ENCODE assay signal across 8 cellular contexts in the genomic region with DNA sequence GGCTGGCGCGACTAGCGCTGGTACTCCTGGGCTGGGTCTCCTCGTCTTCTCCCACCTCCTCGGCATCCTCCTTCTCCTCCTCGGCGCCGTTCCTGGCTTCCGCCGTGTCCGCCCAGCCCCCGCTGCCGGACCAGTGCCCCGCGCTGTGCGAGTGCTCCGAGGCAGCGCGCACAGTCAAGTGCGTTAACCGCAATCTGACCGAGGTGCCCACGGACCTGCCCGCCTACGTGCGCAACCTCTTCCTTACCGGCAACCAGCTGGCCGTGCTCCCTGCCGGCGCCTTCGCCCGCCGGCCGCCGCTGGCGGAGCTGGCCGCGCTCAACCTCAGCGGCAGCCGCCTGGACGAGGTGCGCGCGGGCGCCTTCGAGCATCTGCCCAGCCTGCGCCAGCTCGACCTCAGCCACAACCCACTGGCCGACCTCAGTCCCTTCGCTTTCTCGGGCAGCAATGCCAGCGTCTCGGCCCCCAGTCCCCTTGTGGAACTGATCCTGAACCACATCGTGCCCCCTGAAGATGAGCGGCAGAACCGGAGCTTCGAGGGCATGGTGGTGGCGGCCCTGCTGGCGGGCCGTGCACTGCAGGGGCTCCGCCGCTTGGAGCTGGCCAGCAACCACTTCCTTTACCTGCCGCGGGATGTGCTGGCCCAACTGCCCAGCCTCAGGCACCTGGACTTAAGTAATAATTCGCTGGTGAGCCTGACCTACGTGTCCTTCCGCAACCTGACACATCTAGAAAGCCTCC. TPM values are rescaled to one million over a fixed set of nuclear protein-coding genes. Genes with fewer than 3 reads are reported as not detected.
DNase-seq lines count a peak whose midpoint lies in the region; ATAC-seq and TF ChIP-seq lines count a peak whose summit lies in the region.

No MANE protein-coding gene starts in this region.

- H3K27me3 Mint-ChIP-seq in Calu3 (ENCODE audit: unreplicated experiment) (no peaks in the 10 kb centered on the region), endothelial cell (ENCODE audit: unreplicated experiment) (peaks cover 8% of the 10 kb centered on the region)

- peaks cover 41% of the 10 kb centered on the region for H3K36me3 Mint-ChIP-seq in Calu3 (ENCODE audit: insufficient read depth, unreplicated experiment)
- H3K36me3 Mint-ChIP-seq in endothelial cell (ENCODE audit: low read depth, unreplicated experiment) = peaks cover 10% of the 10 kb centered on the region

- no peak for TF ChIP-seq CTCF in Calu3 (IDR thresholded peaks at IDR 0.05; ENCODE audit: unreplicated experiment)
- peak; percentile 41 for TF ChIP-seq CTCF in endothelial cell (IDR thresholded peaks at IDR 0.05; ENCODE audit: unreplicated experiment)

- DNase-seq in Calu3 (peak; percentile 59), GOT3 (lab: John Stamatoyannopoulos, UW) (peak; percentile 3), SJCRH30 (no peak), endothelial cell (ENCODE audit: low spot score) (peak; percentile 55), mucosa of gallbladder (ENCODE audit: low spot score) (peak; percentile 12), aorta (peak in 1 of 2 donors; percentile 55)
- DNase-seq in stimulated activated CD4-positive, alpha-beta T cell treated with anti-CD3 and anti-CD28 coated beads, Interleukin-4, amount 100 ng/mL, for 24 hours = no peak

- peak overlapping the region; percentile 66 for H3K27ac Mint-ChIP-seq in Calu3 (ENCODE audit: unreplicated experiment)
- H3K27ac Mint-ChIP-seq in endothelial cell (ENCODE audit: unreplicated experiment) = no peak overlapping the region

- H3K27me3 ChIP-seq in SJCRH30 (no peaks in the 10 kb centered on the region), aorta (ENCODE audit: control insufficient read depth in 1 of 2, insufficient read depth in 2 of 2, low read length in 1 of 2) (no peaks in the 10 kb centered on the region)

- H3K27ac ChIP-seq in SJCRH30 = peak overlapping the region; percentile 77
- H3K27ac ChIP-seq in aorta (ENCODE audit: low read depth in 1 of 2, low read length in 2 of 2) = no peak overlapping the region

- no peaks in the 10 kb centered on the region for H3K9me3 Mint-ChIP-seq in Calu3 (ENCODE audit: low read depth, unreplicated experiment)
- no peaks in the 10 kb centered on the region for H3K9me3 Mint-ChIP-seq in endothelial cell (ENCODE audit: unreplicated experiment)

- no TSS peak for BruUV-seq in Calu3 (replicated peaks; lab: Mats Ljungman, UMichigan)

- CTCF ChIA-PET in Calu3 (lab: Charles Lee) = interaction anchor here (0.6 to 0.7 kb wide), 2 partner anchors 32 to 116 kb away, joined by 5 read pairs; no protein-coding TSS in a partner anchor

- H3K4me1 Mint-ChIP-seq in Calu3 (ENCODE audit: low read depth, unreplicated experiment) (peaks cover 9% of the 10 kb centered on the region), endothelial cell (ENCODE audit: unreplicated experiment) (peaks cover 16% of the 10 kb centered on the region)

- no peaks in the 10 kb centered on the region for H3K9me3 ChIP-seq in SJCRH30 (replicated peaks)
- no peaks in the 10 kb centered on the region for H3K9me3 ChIP-seq in aorta (ENCODE audit: control insufficient read depth, low read length)

- 9 to 10% methylated on average over 59 to 67 of the region's 67 CpGs for WGBS in aorta, 2 donors

- no peaks in the 10 kb centered on the region for H3K4me1 ChIP-seq in SJCRH30
- H3K4me1 ChIP-seq in aorta (ENCODE audit: control insufficient read depth in 1 of 2, insufficient read depth in 2 of 2, low read length in 2 of 2) = peaks cover 0 to 2% of the 10 kb centered on the region in 2 donors

- peak overlapping the region; percentile 83 for H3K4me3 Mint-ChIP-seq in Calu3 (ENCODE audit: low read depth, unreplicated experiment)
- H3K4me3 Mint-ChIP-seq in endothelial cell (ENCODE audit: unreplicated experiment) = peak overlapping the region; percentile 94

- peaks cover 17% of the 10 kb centered on the region for H3K36me3 ChIP-seq in SJCRH30
- no peaks in the 10 kb centered on the region for H3K36me3 ChIP-seq in aorta (ENCODE audit: control insufficient read depth in 1 of 2, insufficient read depth in 2 of 2, low read length in 1 of 2)

- H3K4me3 ChIP-seq in SJCRH30 (peak overlapping the region; percentile 75), aorta (ENCODE audit: low read length in 2 of 2) (peak overlapping the region; percentile 85 to 95)

- intact Hi-C loops in Calu3 (cut with micrococcal nuclease; ENCODE audit: unreplicated experiment) (loop anchor here (2.0 to 10.0 kb wide), 2 partner anchors 34 to 170 kb away; no protein-coding TSS in a partner anchor), aorta (cut with DNase I) (loop anchor here in 1 of 2 donors (5.0 to 10.0 kb wide), 2 partner anchors 52 to 120 kb away; partner anchors contain the start of gene IBTK)

- peak; percentile 31 for ATAC-seq in aorta (ENCODE audit: low FRiP score)
- no peak for ATAC-seq in GM18868 (IDR thresholded peaks at IDR 0.05; ENCODE audit: unreplicated experiment)

RNA-seq across cellular contexts. Expression of gene TPBG, which starts 1.6 kb away (rescaled TPM):
- total RNA-seq in Calu3 (2022) (42.6 and 46.5 TPM in 2 replicates), endothelial cell (ENCODE audit: unreplicated experiment) (21.8 TPM), mucosa of gallbladder (23.5 TPM), aorta (10 to 100 TPM; 20.1 to 27.6 TPM)
- 47.2 and 49.9 TPM in 2 replicates for total RNA-seq in SJCRH30 (2014; rRNA removed; shearing (Covaris generic))
- polyA plus RNA-seq in aorta = 10 to 100 TPM in 1 of 2 donors, 1 to 10 TPM in 1; 3.4 to 30.0 TPM

Comparison
In these comparisons a context has a peak if more than half of its experiments do, and no peak if none do; other contexts are left out.
1. DNase-seq: peak in Calu3 (single experiment), GOT3 (single experiment), endothelial cell (single experiment) and mucosa of gallbladder (single experiment); none in SJCRH30 (0 of 2) and stimulated activated CD4-positive, alpha-beta T cell treated with anti-CD3 and anti-CD28 coated beads, Interleukin-4, amount 100 ng/mL, for 24 hours (single experiment).